ENCODE assay signal across 15 cellular contexts in the genomic region with DNA sequence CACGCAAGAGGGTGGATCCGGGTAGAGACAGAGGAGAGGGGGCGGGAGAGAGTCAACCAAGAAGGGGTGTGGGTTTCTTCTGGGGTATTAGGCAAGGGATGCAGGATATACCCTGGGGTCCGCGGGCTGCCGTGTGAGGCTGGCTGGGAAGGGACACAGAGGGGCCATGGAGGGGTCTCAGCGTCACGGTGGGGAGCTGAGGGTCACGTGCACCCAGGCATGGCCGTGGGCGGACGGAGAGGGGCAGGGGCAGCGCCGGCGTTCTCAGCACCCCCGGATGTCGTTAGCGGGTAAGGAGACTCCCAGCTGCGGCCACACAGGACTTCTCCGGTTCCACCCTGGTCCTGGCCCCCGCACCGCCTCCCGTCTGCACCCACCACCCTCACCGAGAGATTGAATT.
DNase-seq lines count a peak whose midpoint lies in the region; ATAC-seq and TF ChIP-seq lines count a peak whose summit lies in the region.
"Had no signal": no experiment of that assay in that cellular context is flagged by ENCODE, and none has a peak within 500 bp of the region (broad histone marks: within the 10 kb centered on the region; RNA-seq: fewer than 3 reads in every experiment).

No MANE protein-coding gene starts in this region.

- TF ChIP-seq CTCF in natural killer cell (IDR thresholded peaks at IDR 0.05) (no peak), neural progenitor cell (IDR thresholded peaks at IDR 0.05) (no peak), lower lobe of right lung (IDR thresholded peaks at IDR 0.05) (no peak)

- intact Hi-C loops in natural killer cell (cut with micrococcal nuclease) (no loop called here), lower lobe of right lung (cut with DNase I) (no loop called here)

- ATAC-seq in natural killer cell treated with Interleukin-12 subunit alpha and Interleukin-12 subunit beta and Interleukin-15 and Interleukin-18, amount 100 ng/mL, for 72 hours, result no peak
- ATAC-seq in natural killer cell (no peak), lower lobe of right lung (no peak)
- ATAC-seq: CD8-positive, alpha-beta T cell had no signal

- no peaks in the 10 kb centered on the region for H3K4me1 ChIP-seq in neural progenitor cell
- no peaks in the 10 kb centered on the region for H3K4me1 ChIP-seq in lower lobe of right lung

- no peaks in the 10 kb centered on the region for H3K79me2 ChIP-seq in neural progenitor cell (ENCODE audit: low read depth)

- H3K36me3 ChIP-seq in neural progenitor cell (no peaks in the 10 kb centered on the region), lower lobe of right lung (no peaks in the 10 kb centered on the region)

- DNase-seq in natural killer cell treated with Interleukin-12 subunit alpha and Interleukin-12 subunit beta and Interleukin-15 and Interleukin-18, amount 100 ng/mL, for 72 hours (ENCODE audit: low spot score), result peak; percentile 31
- DNase-seq in natural killer cell (no peak), NCI-H69 (lab: John Stamatoyannopoulos, UW) (peak; percentile 38), neural progenitor cell (ENCODE audit: low spot score) (no peak), lower lobe of right lung (no peak), DMS79 (lab: John Stamatoyannopoulos, UW) (no peak)
- no peak for DNase-seq in activated CD4-positive, alpha-beta T cell treated with anti-CD3 and anti-CD28 coated beads for 4 hours
- DNase-seq: CD8-positive, alpha-beta T cell; COR-L47; DMS153; DND-41; GDM1 had no signal

- no peaks in the 10 kb centered on the region for H3K36me3 Mint-ChIP-seq in natural killer cell treated with Interleukin-12 subunit alpha and Interleukin-12 subunit beta and Interleukin-15 and Interleukin-18, amount 100 ng/mL, for 72 hours
- no peaks in the 10 kb centered on the region for H3K36me3 Mint-ChIP-seq in natural killer cell
- H3K36me3 Mint-ChIP-seq in neural progenitor cell, result no peaks in the 10 kb centered on the region
- H3K36me3 Mint-ChIP-seq: CD14-positive monocyte; CD8-positive, alpha-beta T cell had no signal

- no peaks in the 10 kb centered on the region for H3F3A ChIP-seq in neural progenitor cell (ENCODE audit: low read depth)

- no peak overlapping the region for H2AFZ ChIP-seq in neural progenitor cell (replicated peaks)

- H3K4me3 ChIP-seq in neural progenitor cell (no peak overlapping the region), lower lobe of right lung (no peak overlapping the region)

- H3K4me1 Mint-ChIP-seq in natural killer cell treated with Interleukin-12 subunit alpha and Interleukin-12 subunit beta and Interleukin-15 and Interleukin-18, amount 100 ng/mL, for 72 hours (ENCODE audit: low read depth in 2 of 2), result no peaks in the 10 kb centered on the region
- H3K4me1 Mint-ChIP-seq in natural killer cell (no peaks in the 10 kb centered on the region), neural progenitor cell (peaks cover 5% of the 10 kb centered on the region)
- H3K4me1 Mint-ChIP-seq: B cell, CD14-positive monocyte, IgD-negative memory B cell had no signal

- H3K27ac ChIP-seq in neural progenitor cell, result no peak overlapping the region
- H3K27ac ChIP-seq in lower lobe of right lung, result no peak overlapping the region

- H3K9me3 ChIP-seq in neural progenitor cell (ENCODE audit: low read depth) (no peaks in the 10 kb centered on the region), lower lobe of right lung (no peaks in the 10 kb centered on the region)

- no peak overlapping the region for H3K4me2 ChIP-seq in neural progenitor cell

- H3K27me3 ChIP-seq in neural progenitor cell (peaks cover 16% of the 10 kb centered on the region), lower lobe of right lung (ENCODE audit: low read depth) (peaks cover 50% of the 10 kb centered on the region)

- peaks cover 18 to 22% of the 10 kb centered on the region in 2 donors for H3K27me3 Mint-ChIP-seq in natural killer cell treated with Interleukin-12 subunit alpha and Interleukin-12 subunit beta and Interleukin-15 and Interleukin-18, amount 100 ng/mL, for 72 hours
- H3K27me3 Mint-ChIP-seq in natural killer cell (ENCODE audit: low read depth in 2 of 2) (peaks cover 0 to 22% of the 10 kb centered on the region in 2 donors), neural progenitor cell (ENCODE audit: insufficient read depth, low read depth) (peaks cover 8% of the 10 kb centered on the region)

- no peak overlapping the region for H3K27ac Mint-ChIP-seq in natural killer cell treated with Interleukin-12 subunit alpha and Interleukin-12 subunit beta and Interleukin-15 and Interleukin-18, amount 100 ng/mL, for 72 hours
- no peak overlapping the region for H3K27ac Mint-ChIP-seq in natural killer cell
- H3K27ac Mint-ChIP-seq in neural progenitor cell, result peak overlapping the region; percentile 27
- H3K27ac Mint-ChIP-seq: B cell; CD14-positive monocyte; CD8-positive, alpha-beta T cell; IgD-negative memory B cell had no signal

- no peak overlapping the region for H3K4me3 Mint-ChIP-seq in natural killer cell treated with Interleukin-12 subunit alpha and Interleukin-12 subunit beta and Interleukin-15 and Interleukin-18, amount 100 ng/mL, for 72 hours
- H3K4me3 Mint-ChIP-seq in natural killer cell (no peak overlapping the region), neural progenitor cell (no peak overlapping the region)
- H3K4me3 Mint-ChIP-seq: B cell; CD8-positive, alpha-beta T cell; IgD-negative memory B cell had no signal

- H3K9me3 Mint-ChIP-seq in natural killer cell treated with Interleukin-12 subunit alpha and Interleukin-12 subunit beta and Interleukin-15 and Interleukin-18, amount 100 ng/mL, for 72 hours, result no peaks in the 10 kb centered on the region
- peaks cover 3 to 5% of the 10 kb centered on the region in 2 donors for H3K9me3 Mint-ChIP-seq in natural killer cell
- peaks cover 2% of the 10 kb centered on the region for H3K9me3 Mint-ChIP-seq in neural progenitor cell
- H3K9me3 Mint-ChIP-seq: CD8-positive, alpha-beta T cell had no signal

- no peak overlapping the region for H3K9ac ChIP-seq in neural progenitor cell

- H4K20me1 ChIP-seq in neural progenitor cell (ENCODE audit: low read depth), result no peaks in the 10 kb centered on the region

Comparison
In these comparisons a context has a peak if more than half of its experiments do, and no peak if none do; other contexts are left out.
1. DNase-seq: peak in natural killer cell treated with Interleukin-12 subunit alpha and Interleukin-12 subunit beta and Interleukin-15 and Interleukin-18, amount 100 ng/mL, for 72 hours (single experiment) and NCI-H69 (single experiment); none in natural killer cell (single experiment), neural progenitor cell (single experiment), lower lobe of right lung (single experiment), activated CD4-positive, alpha-beta T cell treated with anti-CD3 and anti-CD28 coated beads for 4 hours (0 of 2) and DMS79 (single experiment).